Comparison of ENCODE assay signal across 8 cellular contexts in genomic region chr14:101980700-101981099, GRCh38. TPM values are rescaled to one million over a fixed set of nuclear protein-coding genes. Genes with fewer than 3 reads are reported as not detected.
A peak's percentile ranks its signal among the peaks of the same experiment; 100 is the strongest.
DNase-seq lines count a peak whose midpoint lies in the region; ATAC-seq lines count a peak whose summit lies in the region.

No MANE protein-coding gene starts in this region.

- no peak overlapping the region; the same call in 1 of the 2 replicates for H3K4me3 ChIP-seq in ACC112 (ENCODE audit: low read depth, low read length)
- no peak overlapping the region for H3K4me3 ChIP-seq in stomach smooth muscle (ENCODE audit: low read length in 2 of 2)

- no peaks in the 10 kb centered on the region for H3K9me3 ChIP-seq in stomach smooth muscle (ENCODE audit: control insufficient read depth in 2 of 2, low read length in 2 of 2)

- H3K36me3 ChIP-seq in ACC112 (ENCODE audit: insufficient read depth, low read length) (peaks cover 56% of the 10 kb centered on the region), stomach smooth muscle (ENCODE audit: control insufficient read depth in 2 of 2, insufficient read depth in 2 of 2, low read length in 2 of 2) (peaks cover 36 to 40% of the 10 kb centered on the region in 2 donors)

- peaks cover 10 to 80% (median 17%) of the 10 kb centered on the region in 3 donors for H3K36me3 Mint-ChIP-seq in naive thymus-derived CD8-positive, alpha-beta T cell

- H3K4me1 ChIP-seq in ACC112 (ENCODE audit: control insufficient read depth, insufficient read depth, low read length, unreplicated experiment): peaks cover 49% of the 10 kb centered on the region
- H3K4me1 ChIP-seq in stomach smooth muscle (ENCODE audit: control insufficient read depth, insufficient read depth, low read length): peaks cover 5% of the 10 kb centered on the region

- H3K4me1 Mint-ChIP-seq in naive thymus-derived CD8-positive, alpha-beta T cell: peaks cover 0 to 4% (median 1%) of the 10 kb centered on the region in 4 donors

- H3K27ac ChIP-seq in ACC112 (ENCODE audit: low read depth, low read length): peak overlapping the region; percentile 81
- peak overlapping the region; percentile 31 for H3K27ac ChIP-seq in stomach smooth muscle (ENCODE audit: low read length)

- H3K9ac ChIP-seq in stomach smooth muscle (ENCODE audit: low read length in 2 of 2): no peak overlapping the region

- H2AFZ ChIP-seq in ACC112 (ENCODE audit: low read length, unreplicated experiment): no peak overlapping the region

- no peak overlapping the region for H3K4me3 Mint-ChIP-seq in naive thymus-derived CD8-positive, alpha-beta T cell

- H3K27me3 ChIP-seq in ACC112 (ENCODE audit: insufficient read depth, low read length) (no peaks in the 10 kb centered on the region), stomach smooth muscle (ENCODE audit: control insufficient read depth in 1 of 2, insufficient read depth in 2 of 2, low read length in 2 of 2) (no peaks in the 10 kb centered on the region)

- H3K27me3 Mint-ChIP-seq in naive thymus-derived CD8-positive, alpha-beta T cell: no peaks in the 10 kb centered on the region

- POLR2A ChIA-PET in naive thymus-derived CD8-positive, alpha-beta T cell (lab: Charles Lee): no interaction called here

- peak; percentile 77 for ATAC-seq in GM19023 (IDR thresholded peaks at IDR 0.05; ENCODE audit: unreplicated experiment)
- peak; percentile 92 for ATAC-seq in HG03175 (IDR thresholded peaks at IDR 0.05; ENCODE audit: unreplicated experiment)
- ATAC-seq in naive thymus-derived CD8-positive, alpha-beta T cell: no peak

- H3K9me3 Mint-ChIP-seq in naive thymus-derived CD8-positive, alpha-beta T cell: no peaks in the 10 kb centered on the region

- H3K79me2 ChIP-seq in ACC112 (ENCODE audit: control insufficient read depth, insufficient read depth, low read length, unreplicated experiment): peaks cover 59% of the 10 kb centered on the region

- DNase-seq in SW480 (ENCODE audit: low spot score) (peak; percentile 72), glomerular endothelial cell (ENCODE audit: extremely low read depth, low read depth, low spot score) (peak; percentile 71)
- no peak for DNase-seq in naive thymus-derived CD8-positive, alpha-beta T cell
- no peak for DNase-seq in activated CD8-positive, alpha-beta memory T cell treated with anti-CD3 and anti-CD28 coated beads, Interleukin-2, amount 50 U/mL, for 48 hours

- H3K27ac Mint-ChIP-seq in naive thymus-derived CD8-positive, alpha-beta T cell: peak overlapping the region in 2 of 10 donors; percentile 42 to 69

RNA-seq across cellular contexts. Expression of gene DYNC1H1, which starts 16.3 kb away (rescaled TPM):
- total RNA-seq in glomerular endothelial cell: 829 and 995 TPM in 2 replicates
- total RNA-seq in naive thymus-derived CD8-positive, alpha-beta T cell: 100 to 1,000 TPM; 257 to 278 TPM
- 10 to 100 TPM; 23.4 to 42.0 (median 30.5) TPM for polyA plus RNA-seq in naive thymus-derived CD8-positive, alpha-beta T cell

Comparison
In these comparisons a context has a peak if more than half of its experiments do, and no peak if none do; other contexts are left out.
1. ATAC-seq: peak in GM19023 (single experiment) and HG03175 (single experiment); none in naive thymus-derived CD8-positive, alpha-beta T cell (0 of 2).
2. DNase-seq: peak in SW480 (single experiment) and glomerular endothelial cell (single experiment); none in naive thymus-derived CD8-positive, alpha-beta T cell (0 of 10) and activated CD8-positive, alpha-beta memory T cell treated with anti-CD3 and anti-CD28 coated beads, Interleukin-2, amount 50 U/mL, for 48 hours (single experiment).